ENCODE assay signal across 11 cellular contexts in genomic region chr4:88017516-88018302, GRCh38. TPM values are rescaled to one million over a fixed set of nuclear protein-coding genes. Genes with fewer than 3 reads are reported as not detected.
DNase-seq lines count a peak whose midpoint lies in the region; ATAC-seq, FAIRE-seq and TF ChIP-seq lines count a peak whose summit lies in the region.
"Had no signal": no experiment of that assay in that cellular context is flagged by ENCODE, and none has a peak within 500 bp of the region (broad histone marks: within the 10 kb centered on the region; RNA-seq: fewer than 3 reads in every experiment).

No MANE protein-coding gene starts in this region.

- peak overlapping the region; percentile 73 for H3K9ac ChIP-seq in astrocyte (ENCODE audit: low read length)
- H3K9ac ChIP-seq: parathyroid adenoma had no signal

- peak; percentile 63 for FAIRE-seq in astrocyte (lab: Jason Lieb, UNC)

- no peak overlapping the region for H2AFZ ChIP-seq in astrocyte (ENCODE audit: low read depth, low read length)
- no peak overlapping the region for H2AFZ ChIP-seq in OCI-LY7 (ENCODE audit: low read length)
- H2AFZ ChIP-seq: parathyroid adenoma had no signal

- H3K4me1 ChIP-seq in astrocyte (ENCODE audit: insufficient read depth, low read length) = peaks cover 18% of the 10 kb centered on the region
- peaks cover 0 to 74% (median 47%) of the 10 kb centered on the region in 9 donors for H3K4me1 ChIP-seq in heart right ventricle
- peaks cover 3 to 94% (median 90%) of the 10 kb centered on the region in 4 donors for H3K4me1 ChIP-seq in sigmoid colon
- H3K4me1 ChIP-seq in OCI-LY7 (ENCODE audit: insufficient read depth, low read length, poor library complexity, severe bottlenecking) = peaks cover 4% of the 10 kb centered on the region
- H3K4me1 ChIP-seq: parathyroid adenoma had no signal

- peaks cover 14% of the 10 kb centered on the region for H3K4me1 Mint-ChIP-seq in astrocyte (ENCODE audit: low read depth, unreplicated experiment)
- H3K4me1 Mint-ChIP-seq in stimulated activated naive B cell treated with anti-CD40 and anti-IgM and Interleukin-4, amounts not matched to agents 10 μg/mL and 1 μg/mL and 100 μg/mL, for 72 hours = peaks cover 26 to 51% of the 10 kb centered on the region in 2 donors

- no TSS peak for BruUV-seq in OCI-LY7 (replicated peaks; lab: Mats Ljungman, UMichigan)

- peak; percentile 12 for DNase-seq in G401 (ENCODE audit: low spot score)
- peak; percentile 98 for DNase-seq in astrocyte (ENCODE audit: low read depth)
- DNase-seq in heart right ventricle = peak in 1 of 2 donors; percentile 40
- peak; percentile 71 for DNase-seq in sigmoid colon
- DNase-seq in OCI-LY7 (ENCODE audit: low spot score) = no peak
- no peak for DNase-seq in stimulated activated naive B cell treated with anti-CD40 and anti-IgM and Interleukin-4, amounts not matched to agents 10 μg/mL and 1 μg/mL and 100 μg/mL, for 72 hours
- no peak for DNase-seq in HT-29 (ENCODE audit: low spot score)
- DNase-seq: NCI-H1092, T-helper 9 cell had no signal

- H3K36me3 ChIP-seq in astrocyte (ENCODE audit: insufficient read depth, low read length) (peaks cover 16% of the 10 kb centered on the region), heart right ventricle (peaks cover 0 to 33% (median 0%) of the 10 kb centered on the region in 9 donors), sigmoid colon (peaks cover 0 to 14% (median 2%) of the 10 kb centered on the region in 4 donors), OCI-LY7 (ENCODE audit: insufficient read depth, low read length) (no peaks in the 10 kb centered on the region)

- H3K4me3 ChIP-seq in astrocyte (ENCODE audit: insufficient read depth, low read depth, low read length) (peak overlapping the region; percentile 23), heart right ventricle (no peak overlapping the region), sigmoid colon (peak overlapping the region in 1 of 4 donors; percentile 9), OCI-LY7 (ENCODE audit: low read depth, low read length, poor library complexity, severe bottlenecking) (no peak overlapping the region)

- peak; percentile 79 to 89 (median 83) for TF ChIP-seq EP300 in sigmoid colon (IDR thresholded peaks at IDR 0.05)

- H3K36me3 Mint-ChIP-seq in astrocyte (ENCODE audit: low read depth, unreplicated experiment) = peaks cover 3% of the 10 kb centered on the region
- H3K36me3 Mint-ChIP-seq in stimulated activated naive B cell treated with anti-CD40 and anti-IgM and Interleukin-4, amounts not matched to agents 10 μg/mL and 1 μg/mL and 100 μg/mL, for 72 hours = peaks cover 11 to 16% of the 10 kb centered on the region in 2 donors

- H3K9me3 ChIP-seq in astrocyte (ENCODE audit: insufficient read depth, low read depth, low read length) = no peaks in the 10 kb centered on the region
- no peaks in the 10 kb centered on the region for H3K9me3 ChIP-seq in heart right ventricle
- H3K9me3 ChIP-seq in sigmoid colon = no peaks in the 10 kb centered on the region
- no peaks in the 10 kb centered on the region for H3K9me3 ChIP-seq in OCI-LY7 (ENCODE audit: low read length)

- no peaks in the 10 kb centered on the region for H3K9me2 ChIP-seq in OCI-LY7 (ENCODE audit: insufficient read depth, low read length)

- H3K9me3 Mint-ChIP-seq in astrocyte (ENCODE audit: unreplicated experiment) = no peaks in the 10 kb centered on the region
- H3K9me3 Mint-ChIP-seq in stimulated activated naive B cell treated with anti-CD40 and anti-IgM and Interleukin-4, amounts not matched to agents 10 μg/mL and 1 μg/mL and 100 μg/mL, for 72 hours = no peaks in the 10 kb centered on the region

- TF ChIP-seq CTCF in astrocyte (IDR thresholded peaks at IDR 0.05; ENCODE audit: insufficient read depth, low read depth, low read length) (no peak), heart right ventricle (IDR thresholded peaks at IDR 0.05) (no peak), sigmoid colon (IDR thresholded peaks at IDR 0.05) (no peak), OCI-LY7 (conservative IDR thresholded peaks at IDR 0.05; ENCODE audit: low read length) (no peak)

- H3K4me2 ChIP-seq in astrocyte (ENCODE audit: low read length) = peak overlapping the region; percentile 47
- no peak overlapping the region for H3K4me2 ChIP-seq in OCI-LY7 (ENCODE audit: low read length)

- peak overlapping the region; percentile 96 for H3K27ac ChIP-seq in astrocyte (ENCODE audit: low read depth, low read length)
- peak overlapping the region; percentile 74 to 92 (median 79) for H3K27ac ChIP-seq in heart right ventricle
- H3K27ac ChIP-seq in sigmoid colon = peak overlapping the region; percentile 93 to 97 (median 94)
- no peak overlapping the region for H3K27ac ChIP-seq in OCI-LY7 (ENCODE audit: low read depth, low read length, poor library complexity, severe bottlenecking)
- H3K27ac ChIP-seq: parathyroid adenoma had no signal

- TF ChIP-seq POLR2A in sigmoid colon (IDR thresholded peaks at IDR 0.05) = no peak

- H4K20me1 ChIP-seq in astrocyte (ENCODE audit: insufficient read depth, low read length) (peaks cover 29% of the 10 kb centered on the region), OCI-LY7 (ENCODE audit: insufficient read depth, low read length) (no peaks in the 10 kb centered on the region)

- intact Hi-C loops in heart right ventricle (cut with DNase I) = no loop called here
- intact Hi-C loops in sigmoid colon (cut with DNase I) = loop anchor here (5.0 to 10.0 kb wide), 3 partner anchors 265 to 1423 kb away; partner anchors contain the start of genes PPM1K and PTPN13
- intact Hi-C loops in OCI-LY7 (cut with micrococcal nuclease; ENCODE audit: unreplicated experiment) = no loop called here

- H3K27me3 ChIP-seq in astrocyte (ENCODE audit: insufficient read depth, low read length) (no peaks in the 10 kb centered on the region), heart right ventricle (no peaks in the 10 kb centered on the region), sigmoid colon (no peaks in the 10 kb centered on the region)

- peak overlapping the region; percentile 78 for H3K27ac Mint-ChIP-seq in astrocyte (ENCODE audit: unreplicated experiment)
- H3K27ac Mint-ChIP-seq in stimulated activated naive B cell treated with anti-CD40 and anti-IgM and Interleukin-4, amounts not matched to agents 10 μg/mL and 1 μg/mL and 100 μg/mL, for 72 hours = no peak overlapping the region

- WGBS in heart right ventricle, 2 donors = 57 to 65% methylated on average over 7 of the region's 7 CpGs
- WGBS in sigmoid colon, 2 donors = 83 to 86% methylated on average over 7 of the region's 7 CpGs

- peak overlapping the region; percentile 66 for H3K4me3 Mint-ChIP-seq in astrocyte (ENCODE audit: unreplicated experiment)
- no peak overlapping the region for H3K4me3 Mint-ChIP-seq in stimulated activated naive B cell treated with anti-CD40 and anti-IgM and Interleukin-4, amounts not matched to agents 10 μg/mL and 1 μg/mL and 100 μg/mL, for 72 hours

- peak; percentile 81 to 95 (median 92) for ATAC-seq in heart right ventricle
- ATAC-seq in stimulated activated naive B cell treated with anti-CD40 and anti-IgM and Interleukin-4, amounts not matched to agents 10 μg/mL and 1 μg/mL and 100 μg/mL, for 72 hours (replicated peaks) = no peak
- no peak for ATAC-seq in HG03521 (IDR thresholded peaks at IDR 0.05; ENCODE audit: unreplicated experiment)

- POLR2A ChIA-PET in OCI-LY7 (lab: Charles Lee) = interaction anchor here (1.2 kb wide), 1 partner anchor 15 kb away, joined by 3 read pairs; no protein-coding TSS in a partner anchor

- H3K79me2 ChIP-seq in astrocyte (ENCODE audit: insufficient read depth, low read length) (peaks cover 91% of the 10 kb centered on the region), OCI-LY7 (ENCODE audit: insufficient read depth, low read depth, low read length) (no peaks in the 10 kb centered on the region)

- no peaks in the 10 kb centered on the region for H3K27me3 Mint-ChIP-seq in astrocyte (ENCODE audit: low read depth, unreplicated experiment)
- H3K27me3 Mint-ChIP-seq in stimulated activated naive B cell treated with anti-CD40 and anti-IgM and Interleukin-4, amounts not matched to agents 10 μg/mL and 1 μg/mL and 100 μg/mL, for 72 hours = no peaks in the 10 kb centered on the region

- CTCF ChIA-PET in OCI-LY7 (lab: Charles Lee; ENCODE audit: unreplicated experiment) = no interaction called here

- in situ Hi-C loops in G401 (cut with HindIII; ENCODE audit: low sequenced_read_pairs) = no loop called here

RNA-seq across cellular contexts. Expression of gene PKD2, which starts 10.3 kb away (rescaled TPM):
- 16.7 and 46.4 TPM in 2 replicates for total RNA-seq in G401 (2014; rRNA removed; shearing (Covaris generic))
- 19.7 TPM in 2 replicates for total RNA-seq in astrocyte
- total RNA-seq in heart right ventricle = 10 to 100 TPM; 11.3 to 21.5 (median 14.5) TPM
- 10 to 100 TPM in 1 of 2 donors, 1 to 10 TPM in 1; 6.5 to 11.8 TPM for polyA plus RNA-seq in heart right ventricle
- 100 to 1,000 TPM in 2 of 4 donors, 10 to 100 TPM in 2; 67.6 to 123 (median 101) TPM for total RNA-seq in sigmoid colon
- 1 to 10 TPM; 1.4 to 7.3 (median 4.2) TPM for polyA plus RNA-seq in sigmoid colon
- 4.5 and 8.5 TPM in 2 replicates for total RNA-seq in OCI-LY7 (2014; rRNA removed; shearing (Covaris generic))
- total RNA-seq in OCI-LY7 (2022) = 3.1 and 3.8 TPM in 2 replicates
- 4.4 and 7.8 TPM in 2 replicates for total RNA-seq in HT-29 (2014; rRNA removed; shearing (Covaris generic))

RNA-seq across cellular contexts. Expression of gene SPP1, which starts 42.2 kb away (rescaled TPM):
- 568 and 639 TPM in 2 replicates for total RNA-seq in G401 (2014; rRNA removed; shearing (Covaris generic))
- total RNA-seq in astrocyte (153 and 217 TPM in 2 replicates), heart right ventricle (100 to 1,000 TPM in 1 of 10 donors, 10 to 100 TPM in 3, 1 to 10 TPM in 6; 1.2 to 246 (median 7.0) TPM), sigmoid colon (10 to 100 TPM; 30.4 to 47.8 (median 41.9) TPM), OCI-LY7 (2022) (not detected in 2 replicates)
- polyA plus RNA-seq in heart right ventricle (10 to 100 TPM in 1 of 2 donors, 1 to 10 TPM in 1; 2.2 to 41.1 TPM), sigmoid colon (10 to 100 TPM in 2 of 3 donors, 1 to 10 TPM in 1; 3.0 to 29.4 (median 16.6) TPM)
- 1.4 TPM in 1 of 2 replicates, not detected in the other for total RNA-seq in OCI-LY7 (2014; rRNA removed; shearing (Covaris generic))
- 0.99 and 1.7 TPM in 2 replicates for total RNA-seq in HT-29 (2014; rRNA removed; shearing (Covaris generic))

Comparison
In these comparisons a context has a peak if more than half of its experiments do, and no peak if none do; other contexts are left out.
1. DNase-seq: peak in G401 (single experiment), astrocyte (single experiment) and sigmoid colon (single experiment); none in OCI-LY7 (single experiment), stimulated activated naive B cell treated with anti-CD40 and anti-IgM and Interleukin-4, amounts not matched to agents 10 μg/mL and 1 μg/mL and 100 μg/mL, for 72 hours (single experiment) and HT-29 (single experiment).
2. ATAC-seq: peak in heart right ventricle (8 of 8); none in stimulated activated naive B cell treated with anti-CD40 and anti-IgM and Interleukin-4, amounts not matched to agents 10 μg/mL and 1 μg/mL and 100 μg/mL, for 72 hours (0 of 2) and HG03521 (single experiment).